Comparison of ENCODE assay signal across 1 cellular context in genomic region chr1:6909857-6910256, GRCh38.
TF ChIP-seq lines count a peak whose summit lies in the region.

No MANE protein-coding gene starts in this region.

TF ChIP-seq in HepG2, 621 proteins besides CTCF, POLR2A, EP300 and RAD21 (continued from another document and continues in another):
- TF ChIP-seq ZBTB33 (CRISPR knock-in tag; IDR thresholded peaks at IDR 0.05): no peak
- TF ChIP-seq ELF1 (CRISPR knock-in tag; IDR thresholded peaks at IDR 0.05): no peak
- TF ChIP-seq HIC2 (CRISPR knock-in tag; IDR thresholded peaks at IDR 0.05; ENCODE audit: low read depth): no peak
- TF ChIP-seq FOXP1 (IDR thresholded peaks at IDR 0.05): no peak
- TF ChIP-seq FOXP1 (CRISPR knock-in tag; IDR thresholded peaks at IDR 0.05): peak; percentile 50; the same call in 1 of the 2 replicates
- no peak for TF ChIP-seq CHCHD3 (CRISPR knock-in tag; IDR thresholded peaks at IDR 0.05)
- no peak for TF ChIP-seq CENPBD1 (CRISPR knock-in tag; IDR thresholded peaks at IDR 0.05; ENCODE audit: borderline replicate concordance, low read depth)
- TF ChIP-seq NFYC (CRISPR knock-in tag; IDR thresholded peaks at IDR 0.05): no peak
- TF ChIP-seq FOXK1 (CRISPR knock-in tag; IDR thresholded peaks at IDR 0.05; ENCODE audit: borderline replicate concordance, low read depth): no peak
- TF ChIP-seq ZNF335 (CRISPR knock-in tag; IDR thresholded peaks at IDR 0.05): no peak
- no peak for TF ChIP-seq U2AF2 (IDR thresholded peaks at IDR 0.05; ENCODE audit: low read depth, low read length)
- no peak for TF ChIP-seq NPAS2 (CRISPR knock-in tag; IDR thresholded peaks at IDR 0.05; ENCODE audit: borderline replicate concordance)
- no peak for TF ChIP-seq ZNF772 (CRISPR knock-in tag; IDR thresholded peaks at IDR 0.05)
- no peak for TF ChIP-seq SNRNP70 (IDR thresholded peaks at IDR 0.05; ENCODE audit: low read depth, low read length)
- no peak for TF ChIP-seq ZNF264 (CRISPR knock-in tag; IDR thresholded peaks at IDR 0.05)
- TF ChIP-seq SPEN (CRISPR knock-in tag; IDR thresholded peaks at IDR 0.05; ENCODE audit: low read depth): no peak
- TF ChIP-seq ZNF816 (CRISPR knock-in tag; IDR thresholded peaks at IDR 0.05; ENCODE audit: borderline replicate concordance): no peak
- no peak for TF ChIP-seq PREB (CRISPR knock-in tag; IDR thresholded peaks at IDR 0.05)
- no peak for TF ChIP-seq POLR2G (IDR thresholded peaks at IDR 0.05; ENCODE audit: low read depth, low read length)
- TF ChIP-seq SNAPC2 (CRISPR knock-in tag; IDR thresholded peaks at IDR 0.05): no peak
- 0 out of 2 replicates have a peak, but pooled peaks have one; percentile 56 for TF ChIP-seq ZNF614 (CRISPR knock-in tag; IDR thresholded peaks at IDR 0.05; ENCODE audit: borderline replicate concordance)
- TF ChIP-seq RFXAP (CRISPR knock-in tag; IDR thresholded peaks at IDR 0.05; ENCODE audit: borderline replicate concordance): no peak; the same call in 1 of the 2 replicates
- TF ChIP-seq AKAP8 (CRISPR knock-in tag; IDR thresholded peaks at IDR 0.05): no peak
- no peak for TF ChIP-seq ZNF557 (CRISPR knock-in tag; IDR thresholded peaks at IDR 0.05)
- no peak for TF ChIP-seq TOE1 (CRISPR knock-in tag; IDR thresholded peaks at IDR 0.05)
- no peak for TF ChIP-seq SSRP1 (CRISPR knock-in tag; IDR thresholded peaks at IDR 0.05)
- no peak for TF ChIP-seq RAD51 (IDR thresholded peaks at IDR 0.05; ENCODE audit: borderline replicate concordance)
- TF ChIP-seq FOXP4 (CRISPR knock-in tag; IDR thresholded peaks at IDR 0.05): peak; percentile 62
- TF ChIP-seq ZSCAN20 (CRISPR knock-in tag; IDR thresholded peaks at IDR 0.05; ENCODE audit: borderline replicate concordance): 0 out of 2 replicates have a peak, but pooled peaks have one; percentile 38
- no peak for TF ChIP-seq JUN (CRISPR knock-in tag; IDR thresholded peaks at IDR 0.05)
- no peak for TF ChIP-seq ATF7-NPFF (CRISPR knock-in tag; IDR thresholded peaks at IDR 0.05; ENCODE audit: low read depth)
- 0 out of 2 replicates have a peak, but pooled peaks have one; percentile 28 for TF ChIP-seq MIER3 (CRISPR knock-in tag; IDR thresholded peaks at IDR 0.05; ENCODE audit: borderline replicate concordance)
- no peak for TF ChIP-seq ZNF773 (CRISPR knock-in tag; IDR thresholded peaks at IDR 0.05; ENCODE audit: borderline replicate concordance)
- TF ChIP-seq ZNF501 (CRISPR knock-in tag; IDR thresholded peaks at IDR 0.05): no peak
- TF ChIP-seq GZF1 (CRISPR knock-in tag; IDR thresholded peaks at IDR 0.05): no peak
- TF ChIP-seq PHB2 (IDR thresholded peaks at IDR 0.05; ENCODE audit: partially characterized antibody): no peak
- no peak for TF ChIP-seq HNRNPH1 (optimal IDR thresholded peaks at IDR 0.05; ENCODE audit: low read depth, low read length)
- TF ChIP-seq ZNF740 (CRISPR knock-in tag; IDR thresholded peaks at IDR 0.05): no peak
- no peak for TF ChIP-seq PRDM10 (CRISPR knock-in tag; IDR thresholded peaks at IDR 0.05; ENCODE audit: low read depth)
- no peak for TF ChIP-seq ZNF737 (CRISPR knock-in tag; IDR thresholded peaks at IDR 0.05; ENCODE audit: borderline replicate concordance)
- no peak for TF ChIP-seq ZNF512 (CRISPR knock-in tag; IDR thresholded peaks at IDR 0.05)
- no peak for TF ChIP-seq DDIT3 (CRISPR knock-in tag; IDR thresholded peaks at IDR 0.05)
- no peak for TF ChIP-seq SNAPC5 (CRISPR knock-in tag; IDR thresholded peaks at IDR 0.05; ENCODE audit: borderline replicate concordance)
- TF ChIP-seq DNMT3B (CRISPR knock-in tag; conservative IDR thresholded peaks at IDR 0.05): no peak
- TF ChIP-seq ZC3H13 (CRISPR knock-in tag; IDR thresholded peaks at IDR 0.05): no peak
- no peak for TF ChIP-seq ZSCAN30 (CRISPR knock-in tag; IDR thresholded peaks at IDR 0.05)
- TF ChIP-seq PHF21A (CRISPR knock-in tag; IDR thresholded peaks at IDR 0.05): peak; percentile 59; the same call in 1 of the 2 replicates
- no peak for TF ChIP-seq ZNF367 (CRISPR knock-in tag; IDR thresholded peaks at IDR 0.05; ENCODE audit: borderline replicate concordance)
- no peak for TF ChIP-seq HCFC1 (IDR thresholded peaks at IDR 0.05; ENCODE audit: low read depth, low read length)
- no peak for TF ChIP-seq KLF11 (CRISPR knock-in tag; IDR thresholded peaks at IDR 0.05)
- TF ChIP-seq HNF1A (IDR thresholded peaks at IDR 0.05; ENCODE audit: low read depth): no peak
- TF ChIP-seq HNF1A (CRISPR knock-in tag; IDR thresholded peaks at IDR 0.05; ENCODE audit: borderline replicate concordance): no peak
- TF ChIP-seq IKZF4 (CRISPR knock-in tag; IDR thresholded peaks at IDR 0.05; ENCODE audit: borderline replicate concordance, low read depth, not compliant biosample characterization): no peak
